In genomic region chr14:97771340-97772045, GRCh38 we compare ENCODE assay signal across 21 cellular contexts.
A peak's percentile ranks its signal among the peaks of the same experiment; 100 is the strongest.
DNase-seq lines count a peak whose midpoint lies in the region; ATAC-seq and TF ChIP-seq lines count a peak whose summit lies in the region.
"Had no signal": no experiment of that assay in that cellular context is flagged by ENCODE, and none has a peak within 500 bp of the region (broad histone marks: within the 10 kb centered on the region; RNA-seq: fewer than 3 reads in every experiment).

No MANE protein-coding gene starts in this region.

- H3K27ac ChIP-seq in mesenchymal stem cell (ENCODE audit: low read length, poor library complexity, severe bottlenecking): no peak overlapping the region
- H3K27ac ChIP-seq: adrenal gland, Peyer's patch had no signal

- no peak for ATAC-seq in GM19467 (IDR thresholded peaks at IDR 0.05; ENCODE audit: unreplicated experiment)
- ATAC-seq: K562; left ventricle myocardium superior; natural killer cell; stimulated activated effector memory CD8-positive, alpha-beta T cell treated with anti-CD3 and anti-CD28 coated beads, Interleukin-12 subunit alpha, Interleukin-12 subunit beta, amount 100 ng/mL, for 72 hours had no signal

- no peaks in the 10 kb centered on the region for H3K27me3 ChIP-seq in mesenchymal stem cell (ENCODE audit: control insufficient read depth in 1 of 2, insufficient read depth in 1 of 2, low read length in 2 of 2)
- H3K27me3 ChIP-seq: adrenal gland, Peyer's patch had no signal

- no peak overlapping the region for H3K18ac ChIP-seq in mesenchymal stem cell (ENCODE audit: low read depth in 1 of 2, low read length in 2 of 2)

- no peak for TF ChIP-seq CTCF in epithelial cell of esophagus (IDR thresholded peaks at IDR 0.05; ENCODE audit: insufficient read depth, low read depth, low read length, missing control alignments)

- peaks cover 3% of the 10 kb centered on the region for H3K9me3 ChIP-seq in mesenchymal stem cell (ENCODE audit: control insufficient read depth, low read length)
- H3K9me3 ChIP-seq: adrenal gland, Peyer's patch had no signal

- no peak overlapping the region for H4K8ac ChIP-seq in mesenchymal stem cell (ENCODE audit: low read length)

- H2BK120ac ChIP-seq in mesenchymal stem cell (ENCODE audit: low read depth, low read length): no peak overlapping the region

- no peak overlapping the region for H2AK5ac ChIP-seq in mesenchymal stem cell (ENCODE audit: low read length, severe bottlenecking)

- no peak overlapping the region for H3K4ac ChIP-seq in mesenchymal stem cell (ENCODE audit: low read depth in 1 of 2, low read length in 2 of 2)

- H3K79me1 ChIP-seq in mesenchymal stem cell (replicated peaks; ENCODE audit: low read length, poor library complexity, severe bottlenecking): no peaks in the 10 kb centered on the region

- no peak overlapping the region for H2AFZ ChIP-seq in mesenchymal stem cell (ENCODE audit: low read depth, low read length)

- no peak overlapping the region for H3K14ac ChIP-seq in mesenchymal stem cell (ENCODE audit: low read length in 2 of 2)

- peak overlapping the region; percentile 36 for H3K9ac ChIP-seq in mesenchymal stem cell (ENCODE audit: low read length)

- H2BK15ac ChIP-seq in mesenchymal stem cell (ENCODE audit: low read depth, poor library complexity, severe bottlenecking): no peak overlapping the region

- H3K36me3 ChIP-seq in mesenchymal stem cell (ENCODE audit: control insufficient read depth in 1 of 2, insufficient read depth in 2 of 2, low read depth in 1 of 2, low read length in 2 of 2): no peaks in the 10 kb centered on the region
- H3K36me3 ChIP-seq: adrenal gland, Peyer's patch had no signal

- H3K4me3 ChIP-seq in epithelial cell of esophagus (ENCODE audit: low read length): no peak overlapping the region
- H3K4me3 ChIP-seq in mesenchymal stem cell (ENCODE audit: insufficient read depth in 1 of 2, low read depth in 1 of 2, low read length in 2 of 2): no peak overlapping the region
- H3K4me3 ChIP-seq: adrenal gland, K562, Peyer's patch had no signal

- no peak overlapping the region for H2BK5ac ChIP-seq in mesenchymal stem cell (ENCODE audit: low read depth, low read length, poor library complexity, severe bottlenecking)

- no peak overlapping the region for H3K23ac ChIP-seq in mesenchymal stem cell (ENCODE audit: low read length in 2 of 2)

- H3K4me2 ChIP-seq in mesenchymal stem cell (ENCODE audit: low read length, poor library complexity, severe bottlenecking): no peak overlapping the region

- H4K91ac ChIP-seq in mesenchymal stem cell (ENCODE audit: low read length): no peak overlapping the region

- H3K4me1 ChIP-seq in mesenchymal stem cell (ENCODE audit: control insufficient read depth, insufficient read depth, low read depth, low read length): no peaks in the 10 kb centered on the region
- H3K4me1 ChIP-seq: adrenal gland, Peyer's patch had no signal

- DNase-seq in SW480 (ENCODE audit: low spot score): peak; percentile 47
- peak; percentile 96 for DNase-seq in epithelial cell of esophagus (ENCODE audit: low read depth)
- no peak for DNase-seq in mesenchymal stem cell
- no peak for DNase-seq in dermis blood vessel endothelial cell
- no peak for DNase-seq in HT-29 (ENCODE audit: low spot score)
- no peak for DNase-seq in NCI-H1417 (lab: John Stamatoyannopoulos, UW)
- DNase-seq: activated CD4-positive, alpha-beta T cell treated with anti-CD3 and anti-CD28 coated beads for 4 hours; activated naive CD4-positive, alpha-beta T cell; activated T-cell treated with anti-CD3 and anti-CD28 coated beads, Interleukin-2, amount 50 U/mL, for 48 hours; adrenal gland; foreskin fibroblast; immature natural killer cell; left ventricle myocardium superior; midbrain; natural killer cell; NCI-H1694 treated with DMSO at 0.1 percent for 48 hours; NCI-H526; Peyer's patch had no signal

- no peak overlapping the region for H2BK12ac ChIP-seq in mesenchymal stem cell (ENCODE audit: low read length in 2 of 2)

- 68% methylated on average over 8 of the region's 8 CpGs for WGBS in mesenchymal stem cell

Comparison
In these comparisons a context has a peak if more than half of its experiments do, and no peak if none do; other contexts are left out.
1. DNase-seq: peak in SW480 (single experiment) and epithelial cell of esophagus (single experiment); none in mesenchymal stem cell (single experiment), dermis blood vessel endothelial cell (single experiment), HT-29 (single experiment) and NCI-H1417 (0 of 3).